ENCODE assay signal across 2 cellular contexts in the genomic region with DNA sequence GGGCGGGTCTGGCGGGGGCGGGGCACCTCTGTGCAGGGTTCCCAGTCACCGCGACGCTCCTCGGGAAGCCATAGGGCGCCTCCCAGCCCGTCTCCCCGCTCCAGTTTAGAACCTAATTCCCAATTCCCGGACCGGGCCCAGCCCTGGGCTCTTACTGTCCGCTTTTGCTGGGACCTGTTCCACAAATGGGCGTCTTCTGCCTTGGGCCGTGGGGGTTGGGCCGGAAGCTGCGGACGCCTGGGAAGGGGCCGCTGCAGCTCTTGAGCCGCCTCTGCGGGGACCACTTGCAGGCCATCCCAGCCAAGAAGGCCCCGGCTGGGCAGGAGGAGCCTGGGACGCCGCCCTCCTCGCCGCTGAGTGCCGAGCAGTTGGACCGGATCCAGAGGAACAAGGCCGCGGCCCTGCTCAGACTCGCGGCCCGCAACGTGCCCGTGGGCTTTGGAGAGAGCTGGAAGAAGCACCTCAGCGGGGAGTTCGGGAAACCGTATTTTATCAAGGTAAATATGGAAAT.
TF ChIP-seq lines count a peak whose summit lies in the region.

No MANE protein-coding gene starts in this region.

TF ChIP-seq in HEK293, 187 proteins besides CTCF, POLR2A, EP300 and RAD21 (continues in another document):
- TF ChIP-seq KLF16 (tag by site-specific recombination; IDR thresholded peaks at IDR 0.05): peak; percentile 55; the same call in 1 of the 2 replicates
- TF ChIP-seq ZIC2 (tag by site-specific recombination; IDR thresholded peaks at IDR 0.05): peak; percentile 47
- 0 out of 2 replicates have a peak, but pooled peaks have one; percentile 28 for TF ChIP-seq ZNF600 (tag by site-specific recombination; IDR thresholded peaks at IDR 0.05)
- TF ChIP-seq GFI1B (tag by site-specific recombination; IDR thresholded peaks at IDR 0.05): no peak
- TF ChIP-seq, protein P1, sequence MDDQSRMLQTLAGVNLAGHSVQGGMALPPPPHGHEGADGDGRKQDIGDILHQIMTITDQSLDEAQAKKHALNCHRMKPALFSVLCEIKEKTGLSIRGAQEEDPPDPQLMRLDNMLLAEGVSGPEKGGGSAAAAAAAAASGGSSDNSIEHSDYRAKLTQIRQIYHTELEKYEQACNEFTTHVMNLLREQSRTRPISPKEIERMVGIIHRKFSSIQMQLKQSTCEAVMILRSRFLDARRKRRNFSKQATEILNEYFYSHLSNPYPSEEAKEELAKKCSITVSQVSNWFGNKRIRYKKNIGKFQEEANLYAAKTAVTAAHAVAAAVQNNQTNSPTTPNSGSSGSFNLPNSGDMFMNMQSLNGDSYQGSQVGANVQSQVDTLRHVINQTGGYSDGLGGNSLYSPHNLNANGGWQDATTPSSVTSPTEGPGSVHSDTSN (CRISPR knock-in tag; IDR thresholded peaks at IDR 0.05): 0 out of 2 replicates have a peak, but pooled peaks have one; percentile 4
- no peak for TF ChIP-seq ZNF626 (tag by site-specific recombination; IDR thresholded peaks at IDR 0.05)
- TF ChIP-seq ZFP37 (tag by site-specific recombination; IDR thresholded peaks at IDR 0.05): no peak
- no peak for TF ChIP-seq AEBP2 (tag by site-specific recombination; IDR thresholded peaks at IDR 0.05; ENCODE audit: borderline replicate concordance)
- TF ChIP-seq SP3 (tag by site-specific recombination; IDR thresholded peaks at IDR 0.05): peak; percentile 75
- TF ChIP-seq ZEB2 (tag by site-specific recombination; IDR thresholded peaks at IDR 0.05): no peak
- no peak; the same call in 1 of the 2 replicates for TF ChIP-seq ZBTB48 (tag by site-specific recombination; IDR thresholded peaks at IDR 0.05)
- TF ChIP-seq ZNF76 (tag by site-specific recombination; IDR thresholded peaks at IDR 0.05; ENCODE audit: borderline replicate concordance, low read depth): peak; percentile 84
- TF ChIP-seq ZNF707 (tag by site-specific recombination; IDR thresholded peaks at IDR 0.05): no peak
- TF ChIP-seq ZNF48 (tag by site-specific recombination; IDR thresholded peaks at IDR 0.05): no peak
- TF ChIP-seq REST (tag by site-specific recombination; IDR thresholded peaks at IDR 0.05): no peak
- peak; percentile 38 for TF ChIP-seq FEZF1 (tag by site-specific recombination; IDR thresholded peaks at IDR 0.05)
- no peak for TF ChIP-seq ZNF37A (tag by site-specific recombination; IDR thresholded peaks at IDR 0.05)
- TF ChIP-seq ZBTB17 (tag by site-specific recombination; IDR thresholded peaks at IDR 0.05): peak; percentile 67; the same call in 1 of the 2 replicates
- TF ChIP-seq ZNF610 (tag by site-specific recombination; IDR thresholded peaks at IDR 0.05; ENCODE audit: borderline replicate concordance): 0 out of 2 replicates have a peak, but pooled peaks have one; percentile 31
- no peak for TF ChIP-seq ZNF140 (tag by site-specific recombination; IDR thresholded peaks at IDR 0.05)

TF ChIP-seq in HepG2, 621 proteins besides CTCF, POLR2A, EP300 and RAD21 (continues in another document):
- TF ChIP-seq MEF2D (CRISPR knock-in tag; IDR thresholded peaks at IDR 0.05): no peak
- no peak for TF ChIP-seq NFYC (CRISPR knock-in tag; IDR thresholded peaks at IDR 0.05)
- TF ChIP-seq, protein P2, sequence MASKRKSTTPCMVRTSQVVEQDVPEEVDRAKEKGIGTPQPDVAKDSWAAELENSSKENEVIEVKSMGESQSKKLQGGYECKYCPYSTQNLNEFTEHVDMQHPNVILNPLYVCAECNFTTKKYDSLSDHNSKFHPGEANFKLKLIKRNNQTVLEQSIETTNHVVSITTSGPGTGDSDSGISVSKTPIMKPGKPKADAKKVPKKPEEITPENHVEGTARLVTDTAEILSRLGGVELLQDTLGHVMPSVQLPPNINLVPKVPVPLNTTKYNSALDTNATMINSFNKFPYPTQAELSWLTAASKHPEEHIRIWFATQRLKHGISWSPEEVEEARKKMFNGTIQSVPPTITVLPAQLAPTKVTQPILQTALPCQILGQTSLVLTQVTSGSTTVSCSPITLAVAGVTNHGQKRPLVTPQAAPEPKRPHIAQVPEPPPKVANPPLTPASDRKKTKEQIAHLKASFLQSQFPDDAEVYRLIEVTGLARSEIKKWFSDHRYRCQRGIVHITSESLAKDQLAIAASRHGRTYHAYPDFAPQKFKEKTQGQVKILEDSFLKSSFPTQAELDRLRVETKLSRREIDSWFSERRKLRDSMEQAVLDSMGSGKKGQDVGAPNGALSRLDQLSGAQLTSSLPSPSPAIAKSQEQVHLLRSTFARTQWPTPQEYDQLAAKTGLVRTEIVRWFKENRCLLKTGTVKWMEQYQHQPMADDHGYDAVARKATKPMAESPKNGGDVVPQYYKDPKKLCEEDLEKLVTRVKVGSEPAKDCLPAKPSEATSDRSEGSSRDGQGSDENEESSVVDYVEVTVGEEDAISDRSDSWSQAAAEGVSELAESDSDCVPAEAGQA (IDR thresholded peaks at IDR 0.05; ENCODE audit: low read depth): no peak
- TF ChIP-seq, protein P2 (CRISPR knock-in tag; IDR thresholded peaks at IDR 0.05; ENCODE audit: borderline replicate concordance): no peak
- TF ChIP-seq ZNF274 (CRISPR knock-in tag; IDR thresholded peaks at IDR 0.05): no peak
- TF ChIP-seq IRF2 (CRISPR knock-in tag; IDR thresholded peaks at IDR 0.05): no peak
- TF ChIP-seq ZNF124 (CRISPR knock-in tag; IDR thresholded peaks at IDR 0.05): peak; percentile 42; the same call in 1 of the 2 replicates
- 0 out of 2 replicates have a peak, but pooled peaks have one; percentile 16 for TF ChIP-seq ZNF136 (CRISPR knock-in tag; IDR thresholded peaks at IDR 0.05; ENCODE audit: low read depth)
- TF ChIP-seq, protein P3, sequence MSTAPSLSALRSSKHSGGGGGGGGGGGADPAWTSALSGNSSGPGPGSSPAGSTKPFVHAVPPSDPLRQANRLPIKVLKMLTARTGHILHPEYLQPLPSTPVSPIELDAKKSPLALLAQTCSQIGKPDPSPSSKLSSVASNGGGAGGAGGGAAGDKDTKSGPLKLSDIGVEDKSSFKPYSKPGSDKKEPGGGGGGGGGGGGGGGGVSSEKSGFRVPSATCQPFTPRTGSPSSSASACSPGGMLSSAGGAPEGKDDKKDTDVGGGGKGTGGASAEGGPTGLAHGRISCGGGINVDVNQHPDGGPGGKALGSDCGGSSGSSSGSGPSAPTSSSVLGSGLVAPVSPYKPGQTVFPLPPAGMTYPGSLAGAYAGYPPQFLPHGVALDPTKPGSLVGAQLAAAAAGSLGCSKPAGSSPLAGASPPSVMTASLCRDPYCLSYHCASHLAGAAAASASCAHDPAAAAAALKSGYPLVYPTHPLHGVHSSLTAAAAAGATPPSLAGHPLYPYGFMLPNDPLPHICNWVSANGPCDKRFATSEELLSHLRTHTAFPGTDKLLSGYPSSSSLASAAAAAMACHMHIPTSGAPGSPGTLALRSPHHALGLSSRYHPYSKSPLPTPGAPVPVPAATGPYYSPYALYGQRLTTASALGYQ (CRISPR knock-in tag; IDR thresholded peaks at IDR 0.05): no peak
- no peak for TF ChIP-seq NFE2L1 (CRISPR knock-in tag; IDR thresholded peaks at IDR 0.05; ENCODE audit: borderline replicate concordance)
- no peak for TF ChIP-seq AHR (CRISPR knock-in tag; IDR thresholded peaks at IDR 0.05)
- TF ChIP-seq, protein P4, sequence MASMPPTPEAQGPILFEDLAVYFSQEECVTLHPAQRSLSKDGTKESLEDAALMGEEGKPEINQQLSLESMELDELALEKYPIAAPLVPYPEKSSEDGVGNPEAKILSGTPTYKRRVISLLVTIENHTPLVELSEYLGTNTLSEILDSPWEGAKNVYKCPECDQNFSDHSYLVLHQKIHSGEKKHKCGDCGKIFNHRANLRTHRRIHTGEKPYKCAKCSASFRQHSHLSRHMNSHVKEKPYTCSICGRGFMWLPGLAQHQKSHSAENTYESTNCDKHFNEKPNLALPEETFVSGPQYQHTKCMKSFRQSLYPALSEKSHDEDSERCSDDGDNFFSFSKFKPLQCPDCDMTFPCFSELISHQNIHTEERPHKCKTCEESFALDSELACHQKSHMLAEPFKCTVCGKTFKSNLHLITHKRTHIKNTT (CRISPR knock-in tag; IDR thresholded peaks at IDR 0.05): no peak
- TF ChIP-seq KLF11 (CRISPR knock-in tag; IDR thresholded peaks at IDR 0.05): no peak
- TF ChIP-seq CC2D1A (CRISPR knock-in tag; IDR thresholded peaks at IDR 0.05): no peak
- TF ChIP-seq ZNF75D (CRISPR knock-in tag; IDR thresholded peaks at IDR 0.05; ENCODE audit: borderline replicate concordance): no peak
- no peak; the same call in 1 of the 2 replicates for TF ChIP-seq STAG1 (CRISPR knock-in tag; IDR thresholded peaks at IDR 0.05)
- no peak for TF ChIP-seq FOXA3 (CRISPR knock-in tag; IDR thresholded peaks at IDR 0.05)
- no peak for TF ChIP-seq HMG20A (CRISPR knock-in tag; IDR thresholded peaks at IDR 0.05; ENCODE audit: borderline replicate concordance)
- TF ChIP-seq KLF15 (CRISPR knock-in tag; IDR thresholded peaks at IDR 0.05; ENCODE audit: borderline replicate concordance): no peak
- TF ChIP-seq ZNF430 (CRISPR knock-in tag; IDR thresholded peaks at IDR 0.05): peak; percentile 67; the same call in 1 of the 2 replicates
- no peak for TF ChIP-seq ZNF251 (CRISPR knock-in tag; IDR thresholded peaks at IDR 0.05)
- TF ChIP-seq ZNF263 (CRISPR knock-in tag; IDR thresholded peaks at IDR 0.05): no peak
- peak; percentile 40; the same call in 1 of the 2 replicates for TF ChIP-seq IKZF5 (CRISPR knock-in tag; IDR thresholded peaks at IDR 0.05)
- TF ChIP-seq JUNB (CRISPR knock-in tag; IDR thresholded peaks at IDR 0.05; ENCODE audit: borderline replicate concordance): no peak
- TF ChIP-seq SOX5 (CRISPR knock-in tag; IDR thresholded peaks at IDR 0.05; ENCODE audit: borderline replicate concordance): no peak
- TF ChIP-seq ZNF770 (CRISPR knock-in tag; IDR thresholded peaks at IDR 0.05): no peak
- TF ChIP-seq MEIS2 (CRISPR knock-in tag; IDR thresholded peaks at IDR 0.05): no peak
